ENCODE assay signal across 25 cellular contexts in the genomic region with DNA sequence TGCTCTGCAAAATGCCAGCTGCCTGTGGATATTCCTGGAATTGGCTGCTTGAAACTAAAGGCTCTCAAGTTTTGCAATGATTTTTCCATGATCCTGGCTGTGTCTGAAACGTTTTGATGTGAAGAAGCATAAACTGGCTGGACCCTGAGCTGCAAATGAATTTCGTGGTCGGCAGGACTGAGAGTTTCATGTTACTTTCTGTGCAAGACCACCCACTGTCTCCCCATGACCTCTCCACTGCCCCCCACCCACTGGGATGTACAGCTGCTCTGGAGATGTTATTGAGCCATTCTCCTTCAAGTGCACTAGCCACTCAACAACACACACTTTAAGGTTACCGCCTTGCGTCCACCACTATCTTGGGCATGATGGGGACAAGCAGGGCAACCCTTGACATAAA.
"Had no signal": no experiment of that assay in that cellular context is flagged by ENCODE, and none has a peak within 500 bp of the region (broad histone marks: within the 10 kb centered on the region; RNA-seq: fewer than 3 reads in every experiment).

No MANE protein-coding gene starts in this region.

- H3K27me3 Mint-ChIP-seq: activated CD4-positive, alpha-beta memory T cell treated with anti-CD3 and anti-CD28 coated beads, Interleukin-2, amount 10 ng/mL, durations not matched to agents 7 days and 5 days; activated T-cell treated with anti-CD3 and anti-CD28 coated beads, Interleukin-2, amount 50 U/mL, for 24 hours; brain; T-helper 17 cell had no signal

- H3K4me3 Mint-ChIP-seq: activated CD4-positive, alpha-beta memory T cell treated with anti-CD3 and anti-CD28 coated beads, Interleukin-2, amount 10 ng/mL, durations not matched to agents 7 days and 5 days; activated CD4-positive, alpha-beta T cell treated with anti-CD3 and anti-CD28 coated beads for 36 hours; activated CD4-positive, alpha-beta T cell treated with anti-CD3 and anti-CD28 coated beads, Interleukin-2, amount 10 ng/mL, durations not matched to agents 24 days and 14 days; activated naive CD8-positive, alpha-beta T cell; activated T-cell treated with anti-CD3 and anti-CD28 coated beads, Interleukin-2, amount 50 U/mL, for 24 hours; activated T-cell treated with anti-CD3 and anti-CD28 coated beads, Interleukin-2, amount 50 U/mL, for 72 hours; brain; T-helper 17 cell had no signal

- H3K4me1 Mint-ChIP-seq: activated CD4-positive, alpha-beta memory T cell treated with anti-CD3 and anti-CD28 coated beads, Interleukin-2, amount 10 ng/mL, durations not matched to agents 7 days and 5 days; activated CD4-positive, alpha-beta T cell treated with anti-CD3 and anti-CD28 coated beads for 36 hours; activated CD4-positive, alpha-beta T cell treated with anti-CD3 and anti-CD28 coated beads, Interleukin-2, amount 10 ng/mL, durations not matched to agents 24 days and 14 days; T-helper 17 cell had no signal

- H3K36me3 Mint-ChIP-seq: activated naive CD8-positive, alpha-beta T cell; brain had no signal

- H3K27me3 ChIP-seq: colonic mucosa, gastroesophageal sphincter had no signal

- H3K27ac ChIP-seq: colonic mucosa, epithelial cell of prostate had no signal

- H3K4me1 ChIP-seq: colonic mucosa, esophagus squamous epithelium, gastroesophageal sphincter had no signal

- DNase-seq: activated CD4-positive, alpha-beta memory T cell treated with anti-CD3 and anti-CD28 coated beads, Interleukin-2, amount 10 ng/mL, durations not matched to agents 7 days and 5 days; activated CD4-positive, alpha-beta T cell treated with anti-CD3 and anti-CD28 coated beads for 36 hours; activated CD4-positive, alpha-beta T cell treated with anti-CD3 and anti-CD28 coated beads, Interleukin-2, amount 10 ng/mL, durations not matched to agents 24 days and 14 days; activated CD4-positive, CD25-positive, alpha-beta regulatory T cell; activated CD4-positive, CD25-positive, alpha-beta regulatory T cell treated with anti-CD3 and anti-CD28 coated beads, Interleukin-2, amount 50 U/mL, for 72 hours; activated CD8-positive, alpha-beta memory T cell treated with anti-CD3 and anti-CD28 coated beads, Interleukin-2, amount 50 U/mL, for 48 hours; activated gamma-delta T cell treated with Interleukin-2 at 50 U/mL for 16 hours; activated naive CD4-positive, alpha-beta T cell treated with anti-CD3 and anti-CD28 coated beads, Interleukin-2, amount 50 U/mL, for 16 hours; activated naive CD4-positive, alpha-beta T cell treated with Interleukin-2 at 50 U/mL for 16 hours; activated T-cell treated with anti-CD3 and anti-CD28 coated beads for 4 hours; activated T-cell treated with anti-CD3 and anti-CD28 coated beads, Interleukin-2, amount 50 U/mL, for 24 hours; activated T-cell treated with anti-CD3 and anti-CD28 coated beads, Interleukin-2, amount 50 U/mL, for 72 hours; amygdala; aorta; colonic mucosa; effector CD8-positive, alpha-beta T cell; esophagus squamous epithelium; foreskin melanocyte; head of caudate nucleus; T-helper 1 cell; T-helper 17 cell had no signal

- H3K9me3 ChIP-seq: colonic mucosa, esophagus squamous epithelium, gastroesophageal sphincter had no signal

- H3K9me3 Mint-ChIP-seq: activated CD4-positive, alpha-beta memory T cell treated with anti-CD3 and anti-CD28 coated beads, Interleukin-2, amount 10 ng/mL, durations not matched to agents 7 days and 5 days; activated CD4-positive, alpha-beta T cell treated with anti-CD3 and anti-CD28 coated beads, Interleukin-2, amount 10 ng/mL, durations not matched to agents 24 days and 14 days had no signal

- H3K27ac Mint-ChIP-seq: activated CD4-positive, alpha-beta memory T cell treated with anti-CD3 and anti-CD28 coated beads, Interleukin-2, amount 10 ng/mL, durations not matched to agents 7 days and 5 days; activated CD4-positive, alpha-beta T cell treated with anti-CD3 and anti-CD28 coated beads for 36 hours; activated CD4-positive, alpha-beta T cell treated with anti-CD3 and anti-CD28 coated beads, Interleukin-2, amount 10 ng/mL, durations not matched to agents 24 days and 14 days; activated naive CD8-positive, alpha-beta T cell; activated T-cell treated with anti-CD3 and anti-CD28 coated beads, Interleukin-2, amount 50 U/mL, for 24 hours; activated T-cell treated with anti-CD3 and anti-CD28 coated beads, Interleukin-2, amount 50 U/mL, for 72 hours; brain; T-helper 17 cell had no signal

- H3K4me3 ChIP-seq: colonic mucosa, esophagus squamous epithelium, gastroesophageal sphincter had no signal

- H3K36me3 ChIP-seq: colonic mucosa, esophagus squamous epithelium, gastroesophageal sphincter had no signal

- ATAC-seq: activated CD4-positive, alpha-beta T cell treated with anti-CD3 and anti-CD28 coated beads for 36 hours; activated T-cell treated with anti-CD3 and anti-CD28 coated beads, Interleukin-2, amount 50 U/mL, for 72 hours; gastroesophageal sphincter; T-helper 17 cell had no signal
